8 cellular contexts compared by ENCODE assay signal in genomic region chr14:106348873-106349540, GRCh38.
DNase-seq lines count a peak whose midpoint lies in the region; ATAC-seq and TF ChIP-seq lines count a peak whose summit lies in the region.
"Not testable (repeated sequence)": the region's sequence is repeated elsewhere in the genome, so short reads cannot be mapped to it uniquely, and the experiment has no call there.

No MANE protein-coding gene starts in this region.

- not testable (repeated sequence) for TF ChIP-seq POLR2A in transverse colon (IDR thresholded peaks at IDR 0.05)

- H3K27me3 Mint-ChIP-seq in central memory CD8-positive, alpha-beta T cell = peaks cover 43% of the 10 kb centered on the region
- not testable (repeated sequence) for H3K27me3 Mint-ChIP-seq in mesothelial cell of epicardium (ENCODE audit: low read depth)

- H3K4me1 Mint-ChIP-seq in central memory CD8-positive, alpha-beta T cell; mesothelial cell of epicardium: not testable (repeated sequence)

- H3K4me3 Mint-ChIP-seq in central memory CD8-positive, alpha-beta T cell; mesothelial cell of epicardium: not testable (repeated sequence)

- H3K36me3 ChIP-seq in transverse colon = not testable (repeated sequence)

- intact Hi-C loops in transverse colon (cut with DNase I; ENCODE audit: low total_unique reads) = not testable (repeated sequence)

- not testable (repeated sequence) for H3K9me3 Mint-ChIP-seq in central memory CD8-positive, alpha-beta T cell
- H3K9me3 Mint-ChIP-seq in mesothelial cell of epicardium = peaks cover 92% of the 10 kb centered on the region

- DNase-seq in ELF-1 (ENCODE audit: low read depth, low spot score) (peak; percentile 10), LoVo (ENCODE audit: low spot score) (peak; percentile 48), activated T-cell treated with anti-CD3 and anti-CD28 coated beads for 48 hours (ENCODE audit: low read depth) (peak; percentile 71), transverse colon (peak; percentile 71)
- peak; percentile 70 to 78 for DNase-seq in central memory CD8-positive, alpha-beta T cell (ENCODE audit: low spot score in 2 of 2)
- DNase-seq in mesothelial cell of epicardium (ENCODE audit: low spot score in 2 of 2, unreplicated experiment in 2 of 2) = not testable (repeated sequence)
- peak; percentile 68 for DNase-seq in stimulated activated CD4-positive, alpha-beta T cell treated with anti-CD3 and anti-CD28 coated beads, Interleukin-4, amount 100 ng/mL, for 1 hour

- TF ChIP-seq EP300 in transverse colon (IDR thresholded peaks at IDR 0.05; ENCODE audit: low read depth) = not testable (repeated sequence)

- peak; percentile 82 for TF ChIP-seq CTCF in VCaP (conservative IDR thresholded peaks at IDR 0.05)
- peak; percentile 67 for TF ChIP-seq CTCF in mesothelial cell of epicardium (IDR thresholded peaks at IDR 0.05; ENCODE audit: unreplicated experiment)
- TF ChIP-seq CTCF in transverse colon (IDR thresholded peaks at IDR 0.05) = peak in 4 of 5 experiments; percentile 45 to 81 (median 48)

- not testable (repeated sequence) for H3K4me1 ChIP-seq in transverse colon

- H3K27ac ChIP-seq in VCaP, transverse colon: not testable (repeated sequence)

- in situ Hi-C loops in transverse colon (cut with MboI; ENCODE audit: low pct_ligation_motif_present in 1 of 4, low pct_unique_long_range_greater_than_20kb in 1 of 4, low sequenced_read_pairs in 3 of 4) = not testable (repeated sequence)

- 26 to 31% methylated on average over 11 to 18 of the region's 18 CpGs for WGBS in transverse colon (ENCODE audit: low coverage in 1 of 2), 2 donors

- H3K9me3 ChIP-seq in transverse colon = not testable (repeated sequence)

- H3K27me3 ChIP-seq in transverse colon = not testable (repeated sequence)

- not testable (repeated sequence) for H3K4me3 ChIP-seq in transverse colon

- not testable (repeated sequence) for H3K27ac Mint-ChIP-seq in central memory CD8-positive, alpha-beta T cell (ENCODE audit: low read depth); mesothelial cell of epicardium

- ATAC-seq in central memory CD8-positive, alpha-beta T cell (replicated peaks; ENCODE audit: extremely low read depth, poor library complexity, severe bottlenecking) = not testable (repeated sequence)

- H3K36me3 Mint-ChIP-seq in central memory CD8-positive, alpha-beta T cell (ENCODE audit: insufficient read depth) = not testable (repeated sequence)
- peaks cover 28% of the 10 kb centered on the region for H3K36me3 Mint-ChIP-seq in mesothelial cell of epicardium
